Comparison of ENCODE assay signal across 1 cellular context in genomic region chr4:119300388-119301131, GRCh38.
TF ChIP-seq lines count a peak whose summit lies in the region.

No MANE protein-coding gene starts in this region.

TF ChIP-seq in H1, 55 proteins besides CTCF, POLR2A, EP300 and RAD21 (continued from another document):
- TF ChIP-seq PHF8 (conservative IDR thresholded peaks at IDR 0.05; ENCODE audit: low read depth, low read length) (peak; percentile 67), KDM4A (IDR thresholded peaks at IDR 0.05; ENCODE audit: low read depth, low read length, severe bottlenecking) (peak; percentile 39), USF2 (IDR thresholded peaks at IDR 0.05; ENCODE audit: low read length) (peak; percentile 56; the same call in 1 of the 2 replicates), BRCA1 (IDR thresholded peaks at IDR 0.05; ENCODE audit: low read depth, low read length) (no peak), ASH2L (IDR thresholded peaks at IDR 0.05; ENCODE audit: low read length) (peak; percentile 97), KDM1A (IDR thresholded peaks at IDR 0.05; ENCODE audit: borderline replicate concordance, low read length) (peak; percentile 40), JUND (IDR thresholded peaks at IDR 0.05; ENCODE audit: low read length) (0 out of 2 replicates have a peak, but pooled peaks have one; percentile 17)
- TF ChIP-seq, protein P1, sequence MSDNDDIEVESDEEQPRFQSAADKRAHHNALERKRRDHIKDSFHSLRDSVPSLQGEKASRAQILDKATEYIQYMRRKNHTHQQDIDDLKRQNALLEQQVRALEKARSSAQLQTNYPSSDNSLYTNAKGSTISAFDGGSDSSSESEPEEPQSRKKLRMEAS (IDR thresholded peaks at IDR 0.05) = peak; percentile 81
TF ChIP-seq in H1: peak in this region for 19.
